ENCODE assay signal across 9 cellular contexts in genomic region chr21:26842976-26843911, GRCh38. TPM values are rescaled to one million over a fixed set of nuclear protein-coding genes. Genes with fewer than 3 reads are reported as not detected.
DNase-seq lines count a peak whose midpoint lies in the region; ATAC-seq, FAIRE-seq and TF ChIP-seq lines count a peak whose summit lies in the region.
"Had no signal": no experiment of that assay in that cellular context is flagged by ENCODE, and none has a peak within 500 bp of the region (broad histone marks: within the 10 kb centered on the region; RNA-seq: fewer than 3 reads in every experiment).

No MANE protein-coding gene starts in this region.

- H3K9me2 ChIP-seq in PC-9 (ENCODE audit: insufficient read depth), result no peaks in the 10 kb centered on the region

- BruUV-seq in PC-9 (replicated peaks; lab: Mats Ljungman, UMichigan), result no TSS peak

- H3K36me3 ChIP-seq in PC-9 (ENCODE audit: low read depth) (no peaks in the 10 kb centered on the region), bronchial epithelial cell (ENCODE audit: control insufficient read depth, insufficient read depth, low read length) (peaks cover 10% of the 10 kb centered on the region)

- intact Hi-C loops in PC-9 (cut with micrococcal nuclease; ENCODE audit: unreplicated experiment), result loop anchor here (1.0 kb wide), 1 partner anchor 72 kb away; no protein-coding TSS in a partner anchor

- H3K9me3 ChIP-seq in PC-9 (ENCODE audit: insufficient read depth, low read depth), result no peaks in the 10 kb centered on the region

- H3K4me1 Mint-ChIP-seq in activated naive CD4-positive, alpha-beta T cell treated with anti-CD3 and anti-CD28 coated beads, Interleukin-2, amount 10 ng/mL, durations not matched to agents 7 days and 5 days, result peaks cover 44% of the 10 kb centered on the region

- CTCF ChIA-PET in activated naive CD4-positive, alpha-beta T cell treated with anti-CD3 and anti-CD28 coated beads, Interleukin-2, amount 10 ng/mL, durations not matched to agents 7 days and 5 days (lab: Charles Lee), result no interaction called here
- CTCF ChIA-PET in PC-9 (lab: Charles Lee), result no interaction called here

- H3K9me3 Mint-ChIP-seq in activated naive CD4-positive, alpha-beta T cell treated with anti-CD3 and anti-CD28 coated beads, Interleukin-2, amount 10 ng/mL, durations not matched to agents 7 days and 5 days, result peaks cover 1% of the 10 kb centered on the region

- H3K4me1 ChIP-seq in PC-9 (replicated peaks; ENCODE audit: insufficient read depth), result 0 out of 2 replicates have a peak, but pooled peaks cover 3% of the 10 kb centered on the region

- ATAC-seq in HG02642 (IDR thresholded peaks at IDR 0.05; ENCODE audit: poor library complexity, unreplicated experiment), result no peak

- peak overlapping the region; percentile 82 for H3K27ac Mint-ChIP-seq in activated naive CD4-positive, alpha-beta T cell treated with anti-CD3 and anti-CD28 coated beads, Interleukin-2, amount 10 ng/mL, durations not matched to agents 7 days and 5 days

- no peaks in the 10 kb centered on the region for H3F3A ChIP-seq in PC-9 (ENCODE audit: insufficient read depth, low read depth)

- H3K4me3 ChIP-seq in PC-9 (no peak overlapping the region), bronchial epithelial cell (ENCODE audit: low read depth, low read length) (peak overlapping the region; percentile 74), retinal pigment epithelial cell (ENCODE audit: low read length) (peak overlapping the region; percentile 74)

- H3K27me3 Mint-ChIP-seq in activated naive CD4-positive, alpha-beta T cell treated with anti-CD3 and anti-CD28 coated beads, Interleukin-2, amount 10 ng/mL, durations not matched to agents 7 days and 5 days, result peaks cover 80% of the 10 kb centered on the region

- no peaks in the 10 kb centered on the region for H3K79me2 ChIP-seq in PC-9 (ENCODE audit: low read depth)

- TF ChIP-seq CTCF in PC-9 (conservative IDR thresholded peaks at IDR 0.05) (no peak), bronchial epithelial cell (IDR thresholded peaks at IDR 0.05; ENCODE audit: insufficient read depth, low read length, severe bottlenecking) (peak; percentile 44), retinal pigment epithelial cell (conservative IDR thresholded peaks at IDR 0.05; ENCODE audit: low read depth, low read length) (peak; percentile 41)

- no peaks in the 10 kb centered on the region for H3K27me3 ChIP-seq in PC-9 (ENCODE audit: insufficient read depth, low read depth)
- no peaks in the 10 kb centered on the region for H3K27me3 ChIP-seq in bronchial epithelial cell (ENCODE audit: control insufficient read depth, insufficient read depth, low read length)

- H3K27ac ChIP-seq in PC-9, result no peak overlapping the region

- H3K4me2 ChIP-seq in PC-9, result peak overlapping the region; percentile 19; the same call in 1 of the 2 replicates

- FAIRE-seq in bronchial epithelial cell (lab: Jason Lieb, UNC), result no peak
- FAIRE-seq: GM18507 had no signal

- POLR2A ChIA-PET in PC-9 (lab: Charles Lee; ENCODE audit: unreplicated experiment), result no interaction called here

- no peak overlapping the region for H2AFZ ChIP-seq in PC-9

- H3K36me3 Mint-ChIP-seq in activated naive CD4-positive, alpha-beta T cell treated with anti-CD3 and anti-CD28 coated beads, Interleukin-2, amount 10 ng/mL, durations not matched to agents 7 days and 5 days, result peaks cover 18% of the 10 kb centered on the region

- DNase-seq in activated naive CD4-positive, alpha-beta T cell treated with anti-CD3 and anti-CD28 coated beads, Interleukin-2, amount 10 ng/mL, durations not matched to agents 7 days and 5 days, result peak; percentile 56
- no peak for DNase-seq in activated naive CD4-positive, alpha-beta T cell treated with anti-CD3 and anti-CD28 coated beads, Interleukin-2, amount 50 U/mL, for 16 hours
- DNase-seq in PC-9, result peak in 1 of 2 experiments; percentile 58
- peak; percentile 89 for DNase-seq in bronchial epithelial cell (ENCODE audit: low read depth)
- peak; percentile 70 for DNase-seq in iPS-NIHi11 (ENCODE audit: low spot score)
- DNase-seq in retinal pigment epithelial cell (ENCODE audit: low read depth), result peak; percentile 94
- DNase-seq in DMS79 treated with DMSO at 0.1 percent for 48 hours (lab: John Stamatoyannopoulos, UW), result no peak

- no peaks in the 10 kb centered on the region for H4K20me1 ChIP-seq in PC-9 (ENCODE audit: insufficient read depth)

- peak overlapping the region; percentile 68 for H3K4me3 Mint-ChIP-seq in activated naive CD4-positive, alpha-beta T cell treated with anti-CD3 and anti-CD28 coated beads, Interleukin-2, amount 10 ng/mL, durations not matched to agents 7 days and 5 days

RNA-seq across cellular contexts. Expression of gene ADAMTS1, which starts 2.0 kb away (rescaled TPM):
- 0.26 and 0.30 TPM in 2 replicates for total RNA-seq in PC-9 (2021)
- total RNA-seq in bronchial epithelial cell, result 100 and 124 TPM in 2 replicates

Comparison
In these comparisons a context has a peak if more than half of its experiments do, and no peak if none do; other contexts are left out.
1. DNase-seq: peak in activated naive CD4-positive, alpha-beta T cell treated with anti-CD3 and anti-CD28 coated beads, Interleukin-2, amount 10 ng/mL, durations not matched to agents 7 days and 5 days (single experiment), bronchial epithelial cell (single experiment), iPS-NIHi11 (single experiment) and retinal pigment epithelial cell (single experiment); none in activated naive CD4-positive, alpha-beta T cell treated with anti-CD3 and anti-CD28 coated beads, Interleukin-2, amount 50 U/mL, for 16 hours (single experiment) and DMS79 treated with DMSO at 0.1 percent for 48 hours (single experiment).
2. RNA of gene ADAMTS1, which starts 2.0 kb away (total RNA-seq): 100 to 124 TPM in bronchial epithelial cell; 0.26 to 0.30 TPM in PC-9; every median in the first group is over 10 times any median in the second.